In the genomic region with DNA sequence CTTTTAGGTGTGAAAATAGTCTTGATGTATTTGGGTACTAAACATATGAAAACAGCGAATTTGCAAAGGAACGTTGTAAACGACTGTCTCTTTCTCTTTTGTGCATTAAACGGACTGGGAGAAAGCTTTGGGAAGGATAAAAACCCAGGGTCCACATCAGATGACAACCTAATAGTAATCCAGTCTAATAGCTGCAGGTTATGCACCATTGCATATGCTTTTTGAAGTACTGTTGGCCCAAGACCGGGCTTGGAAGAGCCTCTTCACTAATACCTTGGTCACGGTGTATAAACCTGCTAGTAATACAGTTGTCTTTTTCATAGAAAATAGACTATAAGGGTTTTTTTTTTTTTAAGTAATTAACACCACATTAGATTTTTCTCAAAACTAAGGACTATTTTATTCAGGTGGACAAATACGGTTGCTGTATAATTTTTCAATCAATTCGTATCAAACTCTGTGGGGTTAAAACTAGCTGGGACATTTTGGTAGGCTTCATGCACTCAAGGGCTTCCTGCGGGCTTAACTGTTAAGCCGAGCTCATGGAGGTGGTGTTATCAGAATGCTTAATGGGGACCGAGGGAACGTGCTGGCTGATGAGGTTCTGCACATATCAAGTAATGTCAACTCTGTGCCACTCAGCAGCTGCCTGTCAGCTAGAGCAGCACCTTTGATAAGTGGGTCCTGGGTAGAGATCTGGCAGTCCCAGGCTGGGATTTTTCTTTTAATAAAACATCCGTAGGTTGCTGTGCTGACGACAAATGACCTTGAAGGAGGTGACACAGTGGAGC, we compare ENCODE assay signal across 14 cellular contexts. TPM values are rescaled to one million over a fixed set of nuclear protein-coding genes. Genes with fewer than 3 reads are reported as not detected.
DNase-seq lines count a peak whose midpoint lies in the region; ATAC-seq and TF ChIP-seq lines count a peak whose summit lies in the region.
"Had no signal": no experiment of that assay in that cellular context is flagged by ENCODE, and none has a peak within 500 bp of the region (broad histone marks: within the 10 kb centered on the region; RNA-seq: fewer than 3 reads in every experiment).

No MANE protein-coding gene starts in this region.

- H3K27ac Mint-ChIP-seq in endodermal cell (no peak overlapping the region), mesothelial cell of epicardium (no peak overlapping the region)

- CTCF ChIA-PET in OCI-LY7 (lab: Charles Lee; ENCODE audit: unreplicated experiment) = no interaction called here

- H3K4me3 Mint-ChIP-seq in endodermal cell (peak overlapping the region; percentile 62), mesothelial cell of epicardium (peak overlapping the region; percentile 72)

- TF ChIP-seq CTCF in endodermal cell (conservative IDR thresholded peaks at IDR 0.05) (no peak), mesothelial cell of epicardium (IDR thresholded peaks at IDR 0.05; ENCODE audit: unreplicated experiment) (no peak), OCI-LY7 (conservative IDR thresholded peaks at IDR 0.05; ENCODE audit: low read length) (no peak)

- no peak overlapping the region for H3K4me2 ChIP-seq in OCI-LY7 (ENCODE audit: low read length)

- peaks cover 53% of the 10 kb centered on the region for H3K27me3 ChIP-seq in endodermal cell (ENCODE audit: control insufficient read depth, insufficient read depth, low read length, poor library complexity, severe bottlenecking)

- H3K27me3 Mint-ChIP-seq in endodermal cell (ENCODE audit: insufficient read depth) (peaks cover 51% of the 10 kb centered on the region), mesothelial cell of epicardium (ENCODE audit: low read depth) (peaks cover 42% of the 10 kb centered on the region)

- H3K9me3 ChIP-seq in endodermal cell (ENCODE audit: control insufficient read depth, low read length) = no peaks in the 10 kb centered on the region
- H3K9me3 ChIP-seq in OCI-LY7 (ENCODE audit: low read length) = no peaks in the 10 kb centered on the region
- H3K9me3 ChIP-seq: pancreas had no signal

- H3K4me3 ChIP-seq in endodermal cell (ENCODE audit: low read length) = peak overlapping the region; percentile 81
- H3K4me3 ChIP-seq in OCI-LY7 (ENCODE audit: low read depth, low read length, poor library complexity, severe bottlenecking) = no peak overlapping the region
- H3K4me3 ChIP-seq: K562 had no signal

- H3K4me1 ChIP-seq in endodermal cell (ENCODE audit: control insufficient read depth, insufficient read depth, low read length) = peaks cover 13% of the 10 kb centered on the region
- no peaks in the 10 kb centered on the region for H3K4me1 ChIP-seq in OCI-LY7 (ENCODE audit: insufficient read depth, low read length, poor library complexity, severe bottlenecking)

- no peaks in the 10 kb centered on the region for H4K20me1 ChIP-seq in OCI-LY7 (ENCODE audit: insufficient read depth, low read length)

- H2AFZ ChIP-seq in OCI-LY7 (ENCODE audit: low read length) = no peak overlapping the region

- intact Hi-C loops in OCI-LY7 (cut with micrococcal nuclease; ENCODE audit: unreplicated experiment) = no loop called here

- H3K27ac ChIP-seq in endodermal cell (ENCODE audit: low read depth, low read length) (no peak overlapping the region), OCI-LY7 (ENCODE audit: low read depth, low read length, poor library complexity, severe bottlenecking) (no peak overlapping the region)
- H3K27ac ChIP-seq: pancreas had no signal

- H3K9me3 Mint-ChIP-seq in endodermal cell (no peaks in the 10 kb centered on the region), mesothelial cell of epicardium (no peaks in the 10 kb centered on the region)

- POLR2A ChIA-PET in OCI-LY7 (lab: Charles Lee) = interaction anchor here (0.5 to 1.1 kb wide), 5 partner anchors 18 to 274 kb away, joined by 3 to 4 read pairs (median 3); no protein-coding TSS in a partner anchor

- no peaks in the 10 kb centered on the region for H3K36me3 ChIP-seq in endodermal cell (ENCODE audit: control insufficient read depth, insufficient read depth, low read length)
- H3K36me3 ChIP-seq in OCI-LY7 (ENCODE audit: insufficient read depth, low read length) = no peaks in the 10 kb centered on the region
- H3K36me3 ChIP-seq: pancreas had no signal

- H3K36me3 Mint-ChIP-seq in endodermal cell (ENCODE audit: low read depth) (no peaks in the 10 kb centered on the region), mesothelial cell of epicardium (no peaks in the 10 kb centered on the region)

- H3K9ac ChIP-seq in endodermal cell (ENCODE audit: extremely low read depth, low read length, poor library complexity, severe bottlenecking) = no peak overlapping the region

- H3K4me1 Mint-ChIP-seq in endodermal cell = peaks cover 15% of the 10 kb centered on the region
- peaks cover 27% of the 10 kb centered on the region for H3K4me1 Mint-ChIP-seq in mesothelial cell of epicardium

- DNase-seq in DMS53 (lab: John Stamatoyannopoulos, UW) (peak; percentile 71), NCI-H345 (lab: John Stamatoyannopoulos, UW) (peak; percentile 56), endodermal cell (peak; percentile 65), mesothelial cell of epicardium (ENCODE audit: low spot score in 2 of 2, unreplicated experiment in 2 of 2) (no peak), Kasumi-1 (lab: John Stamatoyannopoulos, UW) (no peak), OCI-LY7 (ENCODE audit: low spot score) (no peak), AG08395 (ENCODE audit: low spot score) (no peak)
- DNase-seq: activated CD8-positive, alpha-beta memory T cell treated with anti-CD3 and anti-CD28 coated beads, Interleukin-2, amount 50 U/mL, for 4 hours; AML-193; effector memory CD4-positive, alpha-beta T cell had no signal

- no TSS peak for BruUV-seq in OCI-LY7 (replicated peaks; lab: Mats Ljungman, UMichigan)

- no peak for ATAC-seq in GM21529 (IDR thresholded peaks at IDR 0.05; ENCODE audit: unreplicated experiment)
- ATAC-seq: K562 had no signal

- H3K9me2 ChIP-seq in OCI-LY7 (ENCODE audit: insufficient read depth, low read length) = no peaks in the 10 kb centered on the region

- WGBS in endodermal cell (ENCODE audit: insufficient coverage in 1 of 2, insufficient read length in 1 of 2), 2 experiments = 13 to 15% methylated on average over 10 to 14 of the region's 14 CpGs

- no peaks in the 10 kb centered on the region for H3K79me2 ChIP-seq in OCI-LY7 (ENCODE audit: insufficient read depth, low read depth, low read length)

RNA-seq across cellular contexts. Expression of gene RYR2, which starts 2.1 kb away (rescaled TPM):
- 1 to 10 TPM in 1 of 2 donors, under 1 TPM in 1; 0.95 to 2.4 TPM for total RNA-seq in endodermal cell
- polyA plus RNA-seq in endodermal cell (2013, experiment 1 of 2) = 0.61 TPM
- polyA plus RNA-seq in endodermal cell (2013, experiment 2 of 2) = 0.66 TPM
- total RNA-seq in mesothelial cell of epicardium = 5.1 to 13.0 TPM (median 6.1 TPM) in 3 replicates
- not detected in 2 replicates for total RNA-seq in OCI-LY7 (2014; rRNA removed; shearing (Covaris generic))
- not detected in 2 replicates for total RNA-seq in OCI-LY7 (2022)

RNA-seq across cellular contexts. Expression of gene MT1HL1, which starts 39.8 kb away (rescaled TPM):
- total RNA-seq in endodermal cell (not detected), mesothelial cell of epicardium (not detected in 3 replicates), OCI-LY7 (2022) (not detected in 2 replicates)
- polyA plus RNA-seq in endodermal cell (2013, experiment 1 of 2) = not detected
- polyA plus RNA-seq in endodermal cell (2013, experiment 2 of 2) = not detected
- not detected in 2 replicates for total RNA-seq in OCI-LY7 (2014; rRNA removed; shearing (Covaris generic))
- total RNA-seq: K562, lung, pancreas had no signal
- polyA plus RNA-seq: K562, lung, pancreas had no signal

Comparison
In these comparisons a context has a peak if more than half of its experiments do, and no peak if none do; other contexts are left out.
1. DNase-seq: peak in DMS53 (single experiment), NCI-H345 (single experiment) and endodermal cell (single experiment); none in mesothelial cell of epicardium (0 of 2), Kasumi-1 (0 of 2), OCI-LY7 (single experiment) and AG08395 (single experiment).